In genomic region chr4:121484633-121485032, GRCh38 we compare ENCODE assay signal across 8 cellular contexts.
DNase-seq lines count a peak whose midpoint lies in the region; ATAC-seq and TF ChIP-seq lines count a peak whose summit lies in the region.

No MANE protein-coding gene starts in this region.

- no peak overlapping the region for H3K4me3 ChIP-seq in fibroblast of the aortic adventitia (ENCODE audit: low read depth, low read length)

- ATAC-seq in GM19467 (IDR thresholded peaks at IDR 0.05; ENCODE audit: unreplicated experiment) (peak; percentile 97), HG03378 (IDR thresholded peaks at IDR 0.05; ENCODE audit: unreplicated experiment) (peak; percentile 97)

- no peak overlapping the region for H3K4me3 Mint-ChIP-seq in activated T-helper 1 cell treated with anti-CD3 and anti-CD28 coated beads, Interleukin-12 subunit alpha, Interleukin-12 subunit beta, Interleukin-2, Interleukin-4 antibody, amounts not matched to agents 30 ng/mL and 10 ng/mL and 1 ng/mL, durations not matched to agents 14 hours and 24 hours and 36 hours

- H3K27me3 Mint-ChIP-seq in activated T-helper 1 cell treated with anti-CD3 and anti-CD28 coated beads, Interleukin-12 subunit alpha, Interleukin-12 subunit beta, Interleukin-2, Interleukin-4 antibody, amounts not matched to agents 30 ng/mL and 10 ng/mL and 1 ng/mL, durations not matched to agents 14 hours and 24 hours and 36 hours (ENCODE audit: insufficient read depth), result peaks cover 22% of the 10 kb centered on the region

- intact Hi-C loops in activated T-helper 1 cell treated with anti-CD3 and anti-CD28 coated beads, Interleukin-12 subunit alpha, Interleukin-12 subunit beta, Interleukin-2, Interleukin-4 antibody, amounts not matched to agents 30 ng/mL and 10 ng/mL and 1 ng/mL, durations not matched to agents 14 hours and 24 hours and 36 hours (cut with micrococcal nuclease), result loop anchor here (1.0 kb wide), 3 partner anchors 172 to 252 kb away; no protein-coding TSS in a partner anchor

- no peaks in the 10 kb centered on the region for H3K4me1 Mint-ChIP-seq in activated T-helper 1 cell treated with anti-CD3 and anti-CD28 coated beads, Interleukin-12 subunit alpha, Interleukin-12 subunit beta, Interleukin-2, Interleukin-4 antibody, amounts not matched to agents 30 ng/mL and 10 ng/mL and 1 ng/mL, durations not matched to agents 14 hours and 24 hours and 36 hours (ENCODE audit: low read depth)

- peak; percentile 97 for TF ChIP-seq CTCF in fibroblast of the aortic adventitia (IDR thresholded peaks at IDR 0.05; ENCODE audit: insufficient read depth, low read length)

- H3K36me3 Mint-ChIP-seq in activated T-helper 1 cell treated with anti-CD3 and anti-CD28 coated beads, Interleukin-12 subunit alpha, Interleukin-12 subunit beta, Interleukin-2, Interleukin-4 antibody, amounts not matched to agents 30 ng/mL and 10 ng/mL and 1 ng/mL, durations not matched to agents 14 hours and 24 hours and 36 hours (ENCODE audit: low read depth), result no peaks in the 10 kb centered on the region

- no peak overlapping the region for H3K27ac Mint-ChIP-seq in activated T-helper 1 cell treated with anti-CD3 and anti-CD28 coated beads, Interleukin-12 subunit alpha, Interleukin-12 subunit beta, Interleukin-2, Interleukin-4 antibody, amounts not matched to agents 30 ng/mL and 10 ng/mL and 1 ng/mL, durations not matched to agents 14 hours and 24 hours and 36 hours

- DNase-seq in NCI-H526 (lab: John Stamatoyannopoulos, UW) (peak; percentile 14 to 52), NCI-H526 treated with DMSO at 0.1 percent for 48 hours (lab: John Stamatoyannopoulos, UW) (no peak), SK-N-DZ (ENCODE audit: low spot score) (peak; percentile 14), fibroblast of the aortic adventitia (ENCODE audit: low read depth) (peak; percentile 75), renal cortical epithelial cell (ENCODE audit: low read depth) (peak; percentile 58)
- no peak for DNase-seq in activated T-helper 1 cell treated with anti-CD3 and anti-CD28 coated beads, Interleukin-12 subunit alpha, Interleukin-12 subunit beta, Interleukin-2, Interleukin-4 antibody, amounts not matched to agents 30 ng/mL and 10 ng/mL and 1 ng/mL, durations not matched to agents 14 hours and 24 hours and 36 hours (ENCODE audit: low spot score)

- no peaks in the 10 kb centered on the region for H3K9me3 Mint-ChIP-seq in activated T-helper 1 cell treated with anti-CD3 and anti-CD28 coated beads, Interleukin-12 subunit alpha, Interleukin-12 subunit beta, Interleukin-2, Interleukin-4 antibody, amounts not matched to agents 30 ng/mL and 10 ng/mL and 1 ng/mL, durations not matched to agents 14 hours and 24 hours and 36 hours

Comparison
In these comparisons a context has a peak if more than half of its experiments do, and no peak if none do; other contexts are left out.
1. DNase-seq: peak in NCI-H526 (2 of 2), SK-N-DZ (single experiment), fibroblast of the aortic adventitia (single experiment) and renal cortical epithelial cell (single experiment); none in NCI-H526 treated with DMSO at 0.1 percent for 48 hours (single experiment) and activated T-helper 1 cell treated with anti-CD3 and anti-CD28 coated beads, Interleukin-12 subunit alpha, Interleukin-12 subunit beta, Interleukin-2, Interleukin-4 antibody, amounts not matched to agents 30 ng/mL and 10 ng/mL and 1 ng/mL, durations not matched to agents 14 hours and 24 hours and 36 hours (single experiment).